ENCODE assay signal across 9 cellular contexts in genomic region chr9:2655411-2655901, GRCh38. TPM values are rescaled to one million over a fixed set of nuclear protein-coding genes. Genes with fewer than 3 reads are reported as not detected.
DNase-seq lines count a peak whose midpoint lies in the region; ATAC-seq, FAIRE-seq and TF ChIP-seq lines count a peak whose summit lies in the region.
"Had no signal": no experiment of that assay in that cellular context is flagged by ENCODE, and none has a peak within 500 bp of the region (broad histone marks: within the 10 kb centered on the region; RNA-seq: fewer than 3 reads in every experiment).

No MANE protein-coding gene starts in this region.

- H3K9me3 Mint-ChIP-seq in activated CD4-positive, alpha-beta T cell treated with anti-CD3 and anti-CD28 coated beads, Interleukin-2, amount 10 ng/mL, durations not matched to agents 24 days and 14 days: no peaks in the 10 kb centered on the region
- H3K9me3 Mint-ChIP-seq in type B pancreatic cell: no peaks in the 10 kb centered on the region

- intact Hi-C loops in activated CD4-positive, alpha-beta T cell treated with anti-CD3 and anti-CD28 coated beads, Interleukin-2, amount 10 ng/mL, durations not matched to agents 24 days and 14 days (cut with micrococcal nuclease): loop anchor here (1.0 to 10.0 kb wide), 4 partner anchors 16 to 501 kb away; no protein-coding TSS in a partner anchor

- H3K4me3 ChIP-seq in cardiac muscle cell (no peak overlapping the region), BE2C (ENCODE audit: low read depth, low read length) (no peak overlapping the region)
- H3K4me3 ChIP-seq: pancreas had no signal

- peak overlapping the region; percentile 53 for H3K4me3 Mint-ChIP-seq in activated CD4-positive, alpha-beta T cell treated with anti-CD3 and anti-CD28 coated beads, Interleukin-2, amount 10 ng/mL, durations not matched to agents 24 days and 14 days
- H3K4me3 Mint-ChIP-seq in type B pancreatic cell: no peak overlapping the region

- H3K27me3 ChIP-seq in cardiac muscle cell: no peaks in the 10 kb centered on the region
- no peaks in the 10 kb centered on the region for H3K27me3 ChIP-seq in BE2C
- H3K27me3 ChIP-seq: pancreas had no signal

- DNase-seq in GM12892 (ENCODE audit: insufficient read length) (no peak), cardiac muscle cell (ENCODE audit: low read depth in 1 of 2, low spot score in 1 of 2) (peak; percentile 57 to 74), type B pancreatic cell (ENCODE audit: extremely low spot score, unreplicated experiment) (no peak), HUDEP-2 (lab: John Stamatoyannopoulos, UW; ENCODE audit: unreplicated experiment in 76 of 76) (no peak), BE2C (no peak)
- peak; percentile 83 for DNase-seq in activated CD4-positive, alpha-beta T cell treated with anti-CD3 and anti-CD28 coated beads, Interleukin-2, amount 10 ng/mL, durations not matched to agents 24 days and 14 days
- DNase-seq: pancreas had no signal

- H3K9me3 ChIP-seq in cardiac muscle cell (ENCODE audit: low read depth): no peaks in the 10 kb centered on the region
- no peaks in the 10 kb centered on the region for H3K9me3 ChIP-seq in BE2C
- H3K9me3 ChIP-seq: pancreas had no signal

- peaks cover 22% of the 10 kb centered on the region for H3K36me3 Mint-ChIP-seq in activated CD4-positive, alpha-beta T cell treated with anti-CD3 and anti-CD28 coated beads, Interleukin-2, amount 10 ng/mL, durations not matched to agents 24 days and 14 days (ENCODE audit: low read depth)
- peaks cover 36% of the 10 kb centered on the region for H3K36me3 Mint-ChIP-seq in type B pancreatic cell

- TF ChIP-seq POLR2A in GM12892 (IDR thresholded peaks at IDR 0.05; ENCODE audit: low read depth, low read length): no peak

- H3K36me3 ChIP-seq in cardiac muscle cell (peaks cover 29% of the 10 kb centered on the region), BE2C (peaks cover 27% of the 10 kb centered on the region)

- peaks cover 20% of the 10 kb centered on the region for H3K4me1 Mint-ChIP-seq in activated CD4-positive, alpha-beta T cell treated with anti-CD3 and anti-CD28 coated beads, Interleukin-2, amount 10 ng/mL, durations not matched to agents 24 days and 14 days
- peaks cover 4% of the 10 kb centered on the region for H3K4me1 Mint-ChIP-seq in type B pancreatic cell (ENCODE audit: unreplicated experiment)

- no peaks in the 10 kb centered on the region for H3K27me3 Mint-ChIP-seq in activated CD4-positive, alpha-beta T cell treated with anti-CD3 and anti-CD28 coated beads, Interleukin-2, amount 10 ng/mL, durations not matched to agents 24 days and 14 days
- H3K27me3 Mint-ChIP-seq in type B pancreatic cell: no peaks in the 10 kb centered on the region

- H3K27ac Mint-ChIP-seq in activated CD4-positive, alpha-beta T cell treated with anti-CD3 and anti-CD28 coated beads, Interleukin-2, amount 10 ng/mL, durations not matched to agents 24 days and 14 days: peak overlapping the region; percentile 94
- peak overlapping the region; percentile 25 for H3K27ac Mint-ChIP-seq in type B pancreatic cell

- TF ChIP-seq CTCF in cardiac muscle cell (IDR thresholded peaks at IDR 0.05; ENCODE audit: low read depth, low read length) (no peak), type B pancreatic cell (conservative IDR thresholded peaks at IDR 0.05) (no peak), BE2C (IDR thresholded peaks at IDR 0.05; ENCODE audit: low read depth, low read length) (no peak)

- ATAC-seq in HG03432 (IDR thresholded peaks at IDR 0.05; ENCODE audit: unreplicated experiment) (peak; percentile 74), HG03565 (IDR thresholded peaks at IDR 0.05; ENCODE audit: unreplicated experiment) (no peak)

- H3K27ac ChIP-seq in cardiac muscle cell: peak overlapping the region; percentile 85
- H3K27ac ChIP-seq: pancreas had no signal

- peak; percentile 65 for FAIRE-seq in GM12892 (lab: Jason Lieb, UNC)
- FAIRE-seq: pancreas had no signal

- H3K4me1 ChIP-seq in cardiac muscle cell (ENCODE audit: low read depth): peaks cover 29% of the 10 kb centered on the region
- H3K4me1 ChIP-seq in BE2C: no peaks in the 10 kb centered on the region

RNA-seq across cellular contexts. Expression of gene VLDLR, which starts 33.9 kb away (rescaled TPM):
- polyA plus RNA-seq in GM12892 (2012; ENCODE audit: missing spikeins): 2.4 TPM
- 6.4 and 7.3 TPM in 2 replicates for total RNA-seq in activated CD4-positive, alpha-beta T cell treated with anti-CD3 and anti-CD28 coated beads, Interleukin-2, amount 10 ng/mL, durations not matched to agents 24 days and 14 days
- total RNA-seq in cardiac muscle cell: 34.1 and 36.1 TPM in 2 replicates
- 40.9 and 41.2 TPM in 2 replicates for polyA plus RNA-seq in cardiac muscle cell
- 21.6 and 38.1 TPM in 2 replicates for total RNA-seq in type B pancreatic cell (ENCODE audit: low replicate concordance)
- 9.4 TPM for polyA plus RNA-seq in BE2C (2012; ENCODE audit: insufficient read depth, insufficient read length, low read depth)

Comparison
In these comparisons a context has a peak if more than half of its experiments do, and no peak if none do; other contexts are left out.
1. DNase-seq: peak in activated CD4-positive, alpha-beta T cell treated with anti-CD3 and anti-CD28 coated beads, Interleukin-2, amount 10 ng/mL, durations not matched to agents 24 days and 14 days (single experiment) and cardiac muscle cell (2 of 2); none in GM12892 (single experiment), type B pancreatic cell (single experiment), HUDEP-2 (0 of 76) and BE2C (single experiment).